ENCODE assay signal across 15 cellular contexts in genomic region chr7:27362026-27362425, GRCh38.
DNase-seq lines count a peak whose midpoint lies in the region; ATAC-seq, FAIRE-seq and TF ChIP-seq lines count a peak whose summit lies in the region.
"Had no signal": no experiment of that assay in that cellular context is flagged by ENCODE, and none has a peak within 500 bp of the region (broad histone marks: within the 10 kb centered on the region; RNA-seq: fewer than 3 reads in every experiment).

No MANE protein-coding gene starts in this region.

- TSS peak; percentile 68 for BruUV-seq in Caco-2 (replicated peaks; lab: Mats Ljungman, UMichigan)

- no peaks in the 10 kb centered on the region for H3K27me3 Mint-ChIP-seq in Caco-2 (ENCODE audit: insufficient read depth, unreplicated experiment)
- peaks cover 8% of the 10 kb centered on the region for H3K27me3 Mint-ChIP-seq in activated CD4-positive, alpha-beta T cell treated with anti-CD3 and anti-CD28 coated beads, Interleukin-2, amount 10 ng/mL, durations not matched to agents 24 days and 14 days

- no peak overlapping the region for H3K4me3 Mint-ChIP-seq in Caco-2 (ENCODE audit: unreplicated experiment)
- no peak overlapping the region for H3K4me3 Mint-ChIP-seq in activated CD4-positive, alpha-beta T cell treated with anti-CD3 and anti-CD28 coated beads, Interleukin-2, amount 10 ng/mL, durations not matched to agents 24 days and 14 days
- H3K4me3 Mint-ChIP-seq: CD4-positive, alpha-beta T cell had no signal

- H3K9me3 Mint-ChIP-seq in Caco-2 (ENCODE audit: unreplicated experiment), result no peaks in the 10 kb centered on the region
- H3K9me3 Mint-ChIP-seq in activated CD4-positive, alpha-beta T cell treated with anti-CD3 and anti-CD28 coated beads, Interleukin-2, amount 10 ng/mL, durations not matched to agents 24 days and 14 days, result no peaks in the 10 kb centered on the region
- H3K9me3 Mint-ChIP-seq: CD4-positive, alpha-beta T cell had no signal

- H3K27ac ChIP-seq in uterus (peak overlapping the region; percentile 90 to 96), caudate nucleus (ENCODE audit: low read depth, low read length) (no peak overlapping the region)
- H3K27ac ChIP-seq: BLaER1 treated with 17β-estradiol and CSF1 and Interleukin-3, amounts not matched to agents 10 nM and 100 nM; GM23248 had no signal

- H3K36me3 Mint-ChIP-seq in Caco-2 (ENCODE audit: insufficient read depth, unreplicated experiment), result no peaks in the 10 kb centered on the region
- no peaks in the 10 kb centered on the region for H3K36me3 Mint-ChIP-seq in activated CD4-positive, alpha-beta T cell treated with anti-CD3 and anti-CD28 coated beads, Interleukin-2, amount 10 ng/mL, durations not matched to agents 24 days and 14 days (ENCODE audit: low read depth)

- H3K9me3 ChIP-seq in Caco-2 (no peaks in the 10 kb centered on the region), mucosa of stomach (ENCODE audit: control insufficient read depth, low read length) (no peaks in the 10 kb centered on the region), uterus (no peaks in the 10 kb centered on the region)
- H3K9me3 ChIP-seq: BLaER1 treated with 17β-estradiol and CSF1 and Interleukin-3, amounts not matched to agents 10 nM and 100 nM had no signal

- peak overlapping the region; percentile 79 for H3K27ac Mint-ChIP-seq in Caco-2 (ENCODE audit: unreplicated experiment)
- no peak overlapping the region for H3K27ac Mint-ChIP-seq in activated CD4-positive, alpha-beta T cell treated with anti-CD3 and anti-CD28 coated beads, Interleukin-2, amount 10 ng/mL, durations not matched to agents 24 days and 14 days
- H3K27ac Mint-ChIP-seq: CD4-positive, alpha-beta T cell had no signal

- H3K4me3 ChIP-seq in Caco-2 (ENCODE audit: low read depth, low read length) (no peak overlapping the region), mucosa of stomach (ENCODE audit: low read length) (no peak overlapping the region), uterus (no peak overlapping the region)
- H3K4me3 ChIP-seq: BLaER1 treated with 17β-estradiol and CSF1 and Interleukin-3, amounts not matched to agents 10 nM and 100 nM; GM12878; GM23248 had no signal

- POLR2A ChIA-PET in Caco-2 (lab: Charles Lee), result no interaction called here

- H3K27me3 ChIP-seq in Caco-2 (replicated peaks; ENCODE audit: control insufficient read depth, insufficient read depth, low read length), result no peaks in the 10 kb centered on the region
- H3K27me3 ChIP-seq in mucosa of stomach (ENCODE audit: control insufficient read depth, insufficient read depth, low read length), result no peaks in the 10 kb centered on the region
- no peaks in the 10 kb centered on the region for H3K27me3 ChIP-seq in uterus
- H3K27me3 ChIP-seq: BLaER1 treated with 17β-estradiol and CSF1 and Interleukin-3, amounts not matched to agents 10 nM and 100 nM had no signal

- H3K9ac ChIP-seq in mucosa of stomach (ENCODE audit: low read length), result peak overlapping the region; percentile 19
- H3K9ac ChIP-seq: BLaER1 treated with 17β-estradiol and CSF1 and Interleukin-3, amounts not matched to agents 10 nM and 100 nM; GM23248 had no signal

- no peaks in the 10 kb centered on the region for H3K36me3 ChIP-seq in Caco-2 (ENCODE audit: control insufficient read depth, insufficient read depth, low read length)
- no peaks in the 10 kb centered on the region for H3K36me3 ChIP-seq in mucosa of stomach (ENCODE audit: control insufficient read depth, insufficient read depth, low read length)
- no peaks in the 10 kb centered on the region for H3K36me3 ChIP-seq in uterus
- H3K36me3 ChIP-seq: BLaER1 treated with 17β-estradiol and CSF1 and Interleukin-3, amounts not matched to agents 10 nM and 100 nM had no signal

- no peak for TF ChIP-seq POLR2A in uterus (IDR thresholded peaks at IDR 0.05)

- intact Hi-C loops in Caco-2 (cut with micrococcal nuclease; ENCODE audit: unreplicated experiment), result no loop called here
- intact Hi-C loops in uterus (cut with DNase I; ENCODE audit: low total_unique reads), result no loop called here
- intact Hi-C loops in activated CD4-positive, alpha-beta T cell treated with anti-CD3 and anti-CD28 coated beads, Interleukin-2, amount 10 ng/mL, durations not matched to agents 24 days and 14 days (cut with micrococcal nuclease), result no loop called here

- FAIRE-seq in colon (lab: Jason Lieb, UNC), result peak; percentile 82
- FAIRE-seq: GM12878, GM18507 had no signal

- peaks cover 20% of the 10 kb centered on the region for H3K4me1 Mint-ChIP-seq in Caco-2 (ENCODE audit: low read depth, unreplicated experiment)
- no peaks in the 10 kb centered on the region for H3K4me1 Mint-ChIP-seq in activated CD4-positive, alpha-beta T cell treated with anti-CD3 and anti-CD28 coated beads, Interleukin-2, amount 10 ng/mL, durations not matched to agents 24 days and 14 days

- CTCF ChIA-PET in Caco-2 (lab: Charles Lee), result no interaction called here

- H3K4me1 ChIP-seq in Caco-2 (peaks cover 29% of the 10 kb centered on the region), mucosa of stomach (ENCODE audit: control insufficient read depth, insufficient read depth, low read length) (peaks cover 18% of the 10 kb centered on the region), uterus (peaks cover 0 to 4% of the 10 kb centered on the region in 2 donors)

- TF ChIP-seq CTCF in Caco-2 (IDR thresholded peaks at IDR 0.05; ENCODE audit: insufficient read depth in 1 of 2, low read depth in 1 of 2, low read length in 1 of 2, severe bottlenecking in 1 of 2, unreplicated experiment in 1 of 2), result no peak
- TF ChIP-seq CTCF in uterus (IDR thresholded peaks at IDR 0.05), result no peak

- DNase-seq in Caco-2, result no peak
- no peak for DNase-seq in uterus
- DNase-seq in caudate nucleus (lab: John Stamatoyannopoulos, UW), result no peak
- no peak for DNase-seq in activated CD4-positive, alpha-beta T cell treated with anti-CD3 and anti-CD28 coated beads, Interleukin-2, amount 10 ng/mL, durations not matched to agents 24 days and 14 days
- DNase-seq: 8988T; CD4-positive, alpha-beta T cell; DMS79; GM23248; H7 had no signal

- no peak for ATAC-seq in GM21381 (IDR thresholded peaks at IDR 0.05; ENCODE audit: unreplicated experiment)
- ATAC-seq: GM12878 had no signal
